8 cellular contexts compared by ENCODE assay signal in genomic region chr3:143847787-143848631, GRCh38. TPM values are rescaled to one million over a fixed set of nuclear protein-coding genes. Genes with fewer than 3 reads are reported as not detected.
A peak's percentile ranks its signal among the peaks of the same experiment; 100 is the strongest.
DNase-seq lines count a peak whose midpoint lies in the region; ATAC-seq, FAIRE-seq and TF ChIP-seq lines count a peak whose summit lies in the region.

Gene SLC9A9, minus strand, starts transcription at chr3:143848468. Its CDS starts 146 bp downstream, at chr3:143848322.

- H4K20me1 ChIP-seq in endothelial cell of umbilical vein (replicated peaks; ENCODE audit: control insufficient read depth, extremely low read depth, insufficient read depth, low read length): no peaks in the 10 kb centered on the region

- H3K9ac ChIP-seq in endothelial cell of umbilical vein (replicated peaks; ENCODE audit: extremely low read depth, insufficient read depth, low read length): peak within 1 kb of the TSS; percentile 30

- POLR2A ChIA-PET in AG04450 (lab: Yijun Ruan, JAX): no interaction called here
- POLR2A ChIA-PET in endothelial cell of umbilical vein (lab: Charles Lee): interaction anchor here (1.5 kb wide), 1 partner anchor 124 kb away, joined by 4 read pairs; the partner anchor contains the start of gene DIPK2A

- FAIRE-seq in endothelial cell of umbilical vein (lab: Jason Lieb, UNC): peak; percentile 94

- dilution Hi-C loops in endothelial cell of umbilical vein (cut with MboI; ENCODE audit: extremely low pct_ligation_motif_present, low sequenced_read_pairs): no loop called here

- H3K27ac ChIP-seq in AG04450 (ENCODE audit: low read depth, low read length) (no peak within 1 kb of the TSS), endothelial cell of umbilical vein (ENCODE audit: insufficient read depth, low read depth, low read length) (no peak within 1 kb of the TSS), substantia nigra (ENCODE audit: low read depth, low read length, poor library complexity, severe bottlenecking) (peak within 1 kb of the TSS; percentile 81)

- H3K4me3 ChIP-seq in AG04450 (ENCODE audit: low read depth, low read length) (peak within 1 kb of the TSS; percentile 73), endothelial cell of umbilical vein (replicated peaks in 1 of 3; ENCODE audit: insufficient read depth in 1 of 3, low read depth in 1 of 3, low read length in 3 of 3) (peak within 1 kb of the TSS; percentile 43 to 91 (median 51))

- peak; percentile 52 for TF ChIP-seq POLR2A in GM18505 (IDR thresholded peaks at IDR 0.05; ENCODE audit: borderline replicate concordance, extremely low read depth, insufficient read depth, insufficient read length)
- TF ChIP-seq POLR2A in endothelial cell of umbilical vein (IDR thresholded peaks at IDR 0.05; ENCODE audit: low read depth, low read length): no peak

- H3K27me3 ChIP-seq in AG04450 (ENCODE audit: control insufficient read depth, insufficient read depth, low read length) (no peaks in the 10 kb centered on the region), endothelial cell of umbilical vein (ENCODE audit: control insufficient read depth in 2 of 2, insufficient read depth in 2 of 2, low read length in 2 of 2) (no peaks in the 10 kb centered on the region)

- H3K9me1 ChIP-seq in endothelial cell of umbilical vein (replicated peaks; ENCODE audit: control insufficient read depth, extremely low read depth, insufficient read depth, low read length): no peaks in the 10 kb centered on the region

- H3K36me3 ChIP-seq in endothelial cell of umbilical vein (ENCODE audit: control insufficient read depth in 2 of 2, extremely low read depth in 1 of 2, insufficient read depth in 2 of 2, low read length in 2 of 2): no peaks in the 10 kb centered on the region

- DNase-seq in AG04450 (ENCODE audit: low read depth, low spot score): peak; percentile 30
- peak; percentile 57 for DNase-seq in NCI-H226
- peak; percentile 34 for DNase-seq in activated CD4-positive, alpha-beta T cell treated with anti-CD3 and anti-CD28 coated beads for 48 hours
- DNase-seq in endothelial cell of umbilical vein (ENCODE audit: low read depth, low spot score): peak; percentile 58
- DNase-seq in mesenteric fat pad (ENCODE audit: low spot score): no peak
- peak in 46 of 49 donors; percentile 5 to 83 (median 42) for DNase-seq in substantia nigra (lab: John Stamatoyannopoulos, UW)

- peak; percentile 84 for ATAC-seq in GM18505 (IDR thresholded peaks at IDR 0.05; ENCODE audit: unreplicated experiment)
- peak; percentile 76 for ATAC-seq in HG02852 (IDR thresholded peaks at IDR 0.05; ENCODE audit: unreplicated experiment)

- intact Hi-C loops in endothelial cell of umbilical vein (cut with micrococcal nuclease): loop anchor here (2.0 kb wide), 1 partner anchor 17 kb away; no protein-coding TSS in a partner anchor

- CTCF ChIA-PET in AG04450 (lab: Charles Lee) (interaction anchor here (1.1 kb wide), 1 partner anchor 35 kb away, joined by 3 read pairs; no protein-coding TSS in a partner anchor), endothelial cell of umbilical vein (lab: Charles Lee) (interaction anchor here (1.0 kb wide), 2 partner anchors 16 to 72 kb away, joined by 3 read pairs; no protein-coding TSS in a partner anchor)

- BruUV-seq in endothelial cell of umbilical vein (replicated peaks; lab: Mats Ljungman, UMichigan): no TSS peak

- peak within 1 kb of the TSS; percentile 91 for H3K4me2 ChIP-seq in endothelial cell of umbilical vein (ENCODE audit: insufficient read depth, low read length)

- no peak for TF ChIP-seq CTCF in AG04450 (IDR thresholded peaks at IDR 0.05; ENCODE audit: low read depth, low read length)
- TF ChIP-seq CTCF in endothelial cell of umbilical vein (IDR thresholded peaks at IDR 0.05; ENCODE audit: extremely low read depth in 1 of 2, insufficient read depth in 1 of 2, low read depth in 1 of 2, low read length in 2 of 2): no peak

- peak within 1 kb of the TSS; percentile 95 for H2AFZ ChIP-seq in endothelial cell of umbilical vein (ENCODE audit: low read depth, low read length)

- H3K9me3 ChIP-seq in AG04450 (ENCODE audit: control insufficient read depth, insufficient read depth, low read length): no peaks in the 10 kb centered on the region
- H3K9me3 ChIP-seq in endothelial cell of umbilical vein (replicated peaks; ENCODE audit: control insufficient read depth, insufficient read depth, low read length): no peaks in the 10 kb centered on the region

- H3K4me1 ChIP-seq in endothelial cell of umbilical vein (ENCODE audit: control insufficient read depth, extremely low read depth, insufficient read depth, low read length): peaks cover 15% of the 10 kb centered on the region

- H3K79me2 ChIP-seq in endothelial cell of umbilical vein (ENCODE audit: control insufficient read depth, insufficient read depth, low read length): no peaks in the 10 kb centered on the region

TF ChIP-seq in endothelial cell of umbilical vein, 7 proteins besides CTCF, POLR2A, EP300 and RAD21:
- peak; percentile 7 for TF ChIP-seq FOS (IDR thresholded peaks at IDR 0.05; ENCODE audit: borderline replicate concordance, insufficient read depth, low read length)
- TF ChIP-seq MAX (IDR thresholded peaks at IDR 0.05; ENCODE audit: insufficient read depth, insufficient read length): no peak
- no peak for TF ChIP-seq GATA2 (IDR thresholded peaks at IDR 0.05; ENCODE audit: insufficient read depth, insufficient read length, low read depth, low read length)

RNA-seq across cellular contexts. Expression of gene SLC9A9, which starts in this region (rescaled TPM):
- polyA plus RNA-seq in AG04450 (2011; rRNA removed) (11.5 and 13.4 TPM in 2 replicates), endothelial cell of umbilical vein (1.8 TPM in 2 replicates)
- 25.3 and 38.6 TPM in 2 replicates for polyA minus RNA-seq in AG04450 (2011; rRNA and poly(A)+ RNA removed)
- total RNA-seq in endothelial cell of umbilical vein (1.3 and 1.5 TPM in 2 replicates), mesenteric fat pad (21.0 TPM)
- polyA plus RNA-seq in endothelial cell of umbilical vein (2011; cell fraction: cytosol; rRNA removed): 1.2 and 1.5 TPM in 2 replicates
- polyA plus RNA-seq in endothelial cell of umbilical vein (2011; cell fraction: nucleus; rRNA removed): 2.1 and 2.3 TPM in 2 replicates
- polyA plus RNA-seq in endothelial cell of umbilical vein (2012): 0.16 and 0.59 TPM in 2 replicates
- 5.3 and 15.1 TPM in 2 replicates for polyA minus RNA-seq in endothelial cell of umbilical vein
- polyA minus RNA-seq in endothelial cell of umbilical vein (2011; cell fraction: cytosol; rRNA and poly(A)+ RNA removed): not detected
- 13.7 and 19.2 TPM in 2 replicates for polyA minus RNA-seq in endothelial cell of umbilical vein (2011; cell fraction: nucleus; rRNA and poly(A)+ RNA removed)
